ENCODE assay signal across 17 cellular contexts in genomic region chr1:167770127-167770526, GRCh38.
"Had no signal": no experiment of that assay in that cellular context is flagged by ENCODE, and none has a peak within 500 bp of the region (broad histone marks: within the 10 kb centered on the region; RNA-seq: fewer than 3 reads in every experiment).

No MANE protein-coding gene starts in this region.

- H3K9me3 ChIP-seq: transverse colon had no signal

- H3K4me1 ChIP-seq: transverse colon had no signal

- H3K27me3 Mint-ChIP-seq: activated naive CD8-positive, alpha-beta T cell; effector memory CD8-positive, alpha-beta T cell; naive thymus-derived CD8-positive, alpha-beta T cell; progenitor cell of endocrine pancreas had no signal

- H3K4me1 Mint-ChIP-seq: immature natural killer cell had no signal

- DNase-seq: activated CD4-positive, alpha-beta T cell treated with anti-CD3 and anti-CD28 coated beads, Interleukin-2, amount 50 U/mL, for 4 hours; activated effector memory CD4-positive, alpha-beta T cell treated with Interleukin-2 at 50 U/mL for 16 hours; activated T-cell treated with anti-CD3 and anti-CD28 coated beads, Interleukin-2, amount 50 U/mL, for 1 hour; brain microvascular endothelial cell; effector memory CD8-positive, alpha-beta T cell; erythroblast; hippocampal formation; immature natural killer cell; naive thymus-derived CD8-positive, alpha-beta T cell; right cardiac atrium; stimulated activated naive CD4-positive, alpha-beta T cell; substantia nigra; T-helper 2 cell; transverse colon had no signal

- ATAC-seq: effector memory CD8-positive, alpha-beta T cell; naive thymus-derived CD8-positive, alpha-beta T cell had no signal

- H3K4me3 Mint-ChIP-seq: activated naive CD8-positive, alpha-beta T cell; effector memory CD8-positive, alpha-beta T cell; immature natural killer cell; naive thymus-derived CD8-positive, alpha-beta T cell had no signal

- H3K27ac ChIP-seq: brain microvascular endothelial cell, transverse colon had no signal

- H3K4me3 ChIP-seq: lung, transverse colon had no signal

- H3K27me3 ChIP-seq: brain microvascular endothelial cell, transverse colon had no signal

- H3K27ac Mint-ChIP-seq: activated naive CD8-positive, alpha-beta T cell; effector memory CD8-positive, alpha-beta T cell; immature natural killer cell; naive thymus-derived CD8-positive, alpha-beta T cell; progenitor cell of endocrine pancreas had no signal

- H3K9me3 Mint-ChIP-seq: effector memory CD8-positive, alpha-beta T cell; immature natural killer cell; naive thymus-derived CD8-positive, alpha-beta T cell had no signal
